In genomic region chr19:4638828-4639530, GRCh38 we compare ENCODE assay signal across 8 cellular contexts. TPM values are rescaled to one million over a fixed set of nuclear protein-coding genes. Genes with fewer than 3 reads are reported as not detected.
DNase-seq lines count a peak whose midpoint lies in the region; ATAC-seq and TF ChIP-seq lines count a peak whose summit lies in the region.

Gene TNFAIP8L1, plus strand, starts transcription at chr19:4639516. Its CDS starts 12,354 bp downstream, at chr19:4651870.

- no peaks in the 10 kb centered on the region for H3K4me1 ChIP-seq in PC-9 (replicated peaks; ENCODE audit: insufficient read depth)
- peaks cover 35% of the 10 kb centered on the region for H3K4me1 ChIP-seq in mucosa of stomach (ENCODE audit: control insufficient read depth, insufficient read depth, low read length)

- H3K4me2 ChIP-seq in PC-9 = peak within 1 kb of the TSS; percentile 65

- H3F3A ChIP-seq in PC-9 (ENCODE audit: insufficient read depth, low read depth) = no peaks in the 10 kb centered on the region

- no peak for TF ChIP-seq CTCF in PC-9 (conservative IDR thresholded peaks at IDR 0.05)

- H4K20me1 ChIP-seq in PC-9 (ENCODE audit: insufficient read depth) = no peaks in the 10 kb centered on the region

- TF ChIP-seq POLR2A in erythroblast (IDR thresholded peaks at IDR 0.05; ENCODE audit: low read length) = peak; percentile 28

- no peaks in the 10 kb centered on the region for H3K36me3 ChIP-seq in PC-9 (ENCODE audit: low read depth)
- H3K36me3 ChIP-seq in mucosa of stomach (ENCODE audit: control insufficient read depth, insufficient read depth, low read length) = no peaks in the 10 kb centered on the region

- no TSS peak for BruUV-seq in PC-9 (replicated peaks; lab: Mats Ljungman, UMichigan)

- no peaks in the 10 kb centered on the region for H3K9me2 ChIP-seq in PC-9 (ENCODE audit: insufficient read depth)

- DNase-seq in DMS 273 treated with DMSO at 0.1 percent for 48 hours (lab: John Stamatoyannopoulos, UW) (peak; percentile 85), PC-9 (peak; percentile 60 to 93), erythroblast (lab: John Stamatoyannopoulos, UW) (peak; percentile 97 to 99)
- peak; percentile 93 for DNase-seq in Jurkat, Clone E6-1 (ENCODE audit: low read depth, low spot score)
- DNase-seq in activated T-cell treated with anti-CD3 and anti-CD28 coated beads, Interleukin-2, amount 50 U/mL, for 1 hour = peak; percentile 99
- peak; percentile 98 for DNase-seq in stimulated activated CD8-positive, alpha-beta memory T cell treated with anti-CD3 and anti-CD28 coated beads, Interleukin-4, amount 100 ng/mL, for 4 hours (ENCODE audit: low read depth in 2 of 2, low spot score in 1 of 2)

- H3K9me3 ChIP-seq in PC-9 (ENCODE audit: insufficient read depth, low read depth) (no peaks in the 10 kb centered on the region), mucosa of stomach (ENCODE audit: control insufficient read depth, low read length) (no peaks in the 10 kb centered on the region)

- POLR2A ChIA-PET in PC-9 (lab: Charles Lee; ENCODE audit: unreplicated experiment) = no interaction called here

- H3K27me3 ChIP-seq in PC-9 (ENCODE audit: insufficient read depth, low read depth) = no peaks in the 10 kb centered on the region
- peaks cover 17% of the 10 kb centered on the region for H3K27me3 ChIP-seq in mucosa of stomach (ENCODE audit: control insufficient read depth, insufficient read depth, low read length)

- CTCF ChIA-PET in PC-9 (lab: Charles Lee) = no interaction called here

- ATAC-seq in GM21619 (IDR thresholded peaks at IDR 0.05; ENCODE audit: unreplicated experiment) = peak; percentile 68

- H3K27ac ChIP-seq in PC-9 = no peak within 1 kb of the TSS

- H3K4me3 ChIP-seq in Jurkat, Clone E6-1 (ENCODE audit: low read length) = peak within 1 kb of the TSS; percentile 86
- H3K4me3 ChIP-seq in PC-9 (peak within 1 kb of the TSS; percentile 51; the same call in 1 of the 2 replicates), mucosa of stomach (ENCODE audit: low read length) (peak within 1 kb of the TSS; percentile 89)

- intact Hi-C loops in PC-9 (cut with micrococcal nuclease; ENCODE audit: unreplicated experiment) = loop anchor here (5.0 kb wide), 3 partner anchors 117 to 182 kb away; partner anchors contain the start of gene UBXN6

- H2AFZ ChIP-seq in PC-9 = no peak within 1 kb of the TSS

- no peaks in the 10 kb centered on the region for H3K79me2 ChIP-seq in PC-9 (ENCODE audit: low read depth)

- H3K9ac ChIP-seq in mucosa of stomach (ENCODE audit: low read length) = peak within 1 kb of the TSS; percentile 71

RNA-seq across cellular contexts. Expression of gene TNFAIP8L1, which starts in this region (rescaled TPM):
- 11.3 TPM for polyA plus RNA-seq in Jurkat, Clone E6-1 (2012; ENCODE audit: insufficient read depth, insufficient read length)
- 17.8 and 18.6 TPM in 2 replicates for total RNA-seq in PC-9 (2021)
